In the genomic region with DNA sequence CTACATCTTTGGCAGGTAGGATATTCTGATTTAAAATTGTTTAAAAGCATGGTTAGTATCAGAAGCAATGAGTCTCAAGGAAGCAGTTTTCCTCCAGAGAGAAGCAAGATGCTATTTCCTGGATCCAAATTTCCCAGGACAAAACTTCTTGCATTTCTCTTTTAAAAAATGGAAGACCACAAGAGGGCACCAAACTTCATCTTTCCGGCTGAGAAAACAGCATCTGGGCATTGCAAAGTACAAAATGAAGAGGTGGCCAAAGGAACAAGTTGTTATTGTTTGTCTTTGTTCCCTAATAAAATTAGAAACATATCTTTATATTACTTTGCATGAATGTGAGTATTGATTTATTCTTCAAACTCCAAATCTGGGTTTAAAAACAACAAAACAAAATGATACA, we compare ENCODE assay signal across 7 cellular contexts.
DNase-seq lines count a peak whose midpoint lies in the region; ATAC-seq and TF ChIP-seq lines count a peak whose summit lies in the region.

No MANE protein-coding gene starts in this region.

- peak; percentile 76 for TF ChIP-seq CTCF in DND-41 (IDR thresholded peaks at IDR 0.05; ENCODE audit: borderline replicate concordance, extremely low read depth, low read length, poor library complexity, severe bottlenecking)
- peak; percentile 67 for TF ChIP-seq CTCF in SU-DHL-6 (IDR thresholded peaks at IDR 0.05; ENCODE audit: insufficient read depth, low read length, poor library complexity, severe bottlenecking)
- TF ChIP-seq CTCF in retinal pigment epithelial cell (conservative IDR thresholded peaks at IDR 0.05; ENCODE audit: low read depth, low read length): peak; percentile 58

- H3K79me2 ChIP-seq in DND-41 (ENCODE audit: insufficient read depth, low read length) (no peaks in the 10 kb centered on the region), SU-DHL-6 (ENCODE audit: insufficient read depth, low read length) (no peaks in the 10 kb centered on the region)

- H3K9ac ChIP-seq in DND-41 (ENCODE audit: low read depth, low read length) (no peak overlapping the region), SU-DHL-6 (ENCODE audit: low read length) (no peak overlapping the region)

- H2AFZ ChIP-seq in DND-41 (ENCODE audit: low read depth, low read length) (no peak overlapping the region), SU-DHL-6 (ENCODE audit: low read depth, low read length, severe bottlenecking) (no peak overlapping the region)

- H3K4me1 ChIP-seq in DND-41 (ENCODE audit: insufficient read depth, low read length): no peaks in the 10 kb centered on the region

- H3K4me2 ChIP-seq in DND-41 (ENCODE audit: insufficient read depth, low read length) (no peak overlapping the region), SU-DHL-6 (ENCODE audit: low read depth, low read length, poor library complexity, severe bottlenecking) (no peak overlapping the region)

- H4K20me1 ChIP-seq in DND-41 (ENCODE audit: insufficient read depth, low read length) (no peaks in the 10 kb centered on the region), SU-DHL-6 (ENCODE audit: low read depth, low read length) (no peaks in the 10 kb centered on the region)

- H3F3A ChIP-seq in SU-DHL-6 (ENCODE audit: insufficient read depth): no peaks in the 10 kb centered on the region

- H3K27ac ChIP-seq in DND-41 (ENCODE audit: low read length) (no peak overlapping the region), SU-DHL-6 (ENCODE audit: low read depth, low read length) (no peak overlapping the region)

- H3K9me3 ChIP-seq in DND-41 (ENCODE audit: insufficient read depth, low read length, severe bottlenecking) (no peaks in the 10 kb centered on the region), SU-DHL-6 (ENCODE audit: insufficient read depth, low read length) (no peaks in the 10 kb centered on the region)

- H3K9me2 ChIP-seq in SU-DHL-6 (replicated peaks; ENCODE audit: insufficient read depth, low read length): no peaks in the 10 kb centered on the region

- H3K36me3 ChIP-seq in DND-41 (ENCODE audit: insufficient read depth, low read length) (no peaks in the 10 kb centered on the region), SU-DHL-6 (ENCODE audit: low read length) (no peaks in the 10 kb centered on the region)

- DNase-seq in DND-41 (peak; percentile 19), HT-29 (ENCODE audit: low spot score) (peak; percentile 82), glomerular endothelial cell (ENCODE audit: extremely low read depth, low read depth, low spot score) (peak; percentile 39), retinal pigment epithelial cell (ENCODE audit: low read depth) (no peak)
- DNase-seq in effector CD8-positive, alpha-beta T cell (lab: John Stamatoyannopoulos, UW): no peak

- H3K4me3 ChIP-seq in DND-41 (ENCODE audit: low read depth in 1 of 2, low read length in 2 of 2) (no peak overlapping the region), SU-DHL-6 (ENCODE audit: insufficient read depth, low read length, poor library complexity, severe bottlenecking) (no peak overlapping the region), retinal pigment epithelial cell (ENCODE audit: low read length) (no peak overlapping the region)

- ATAC-seq in DND-41 (ENCODE audit: insufficient read depth, low read depth): peak; percentile 54; the same call in 1 of the 3 replicates
- no peak for ATAC-seq in GM19397 (IDR thresholded peaks at IDR 0.05; ENCODE audit: unreplicated experiment)

- H3K27me3 ChIP-seq in DND-41 (ENCODE audit: insufficient read depth, low read length, poor library complexity): no peaks in the 10 kb centered on the region
- H3K27me3 ChIP-seq in SU-DHL-6 (ENCODE audit: low read length): no peaks in the 10 kb centered on the region

Comparison
In these comparisons a context has a peak if more than half of its experiments do, and no peak if none do; other contexts are left out.
1. DNase-seq: peak in DND-41 (single experiment), HT-29 (single experiment) and glomerular endothelial cell (single experiment); none in retinal pigment epithelial cell (single experiment) and effector CD8-positive, alpha-beta T cell (single experiment).
2. Peak in every context shown above with its lines, with median percentiles within 50 percentile points of each other: CTCF ChIP-seq.